In genomic region chr11:5291207-5291838, GRCh38 we compare ENCODE assay signal across 8 cellular contexts. TPM values are rescaled to one million over a fixed set of nuclear protein-coding genes. Genes with fewer than 3 reads are reported as not detected.
DNase-seq lines count a peak whose midpoint lies in the region; ATAC-seq, FAIRE-seq and TF ChIP-seq lines count a peak whose summit lies in the region.
"Had no signal": no experiment of that assay in that cellular context is flagged by ENCODE, and none has a peak within 500 bp of the region (broad histone marks: within the 10 kb centered on the region; RNA-seq: fewer than 3 reads in every experiment).

No MANE protein-coding gene starts in this region.

- dilution Hi-C loops in IMR-90 (cut with HindIII; ENCODE audit: low sequenced_read_pairs, unreplicated experiment), result no loop called here

- H3K79me1 ChIP-seq in IMR-90 (ENCODE audit: low read depth in 1 of 2, low read length in 2 of 2), result no peaks in the 10 kb centered on the region

- FAIRE-seq in astrocyte (lab: Jason Lieb, UNC), result no peak

- no peak overlapping the region for H3K56ac ChIP-seq in IMR-90 (ENCODE audit: extremely low read depth, insufficient read depth, low read length)

- H3K4me3 Mint-ChIP-seq in astrocyte (ENCODE audit: unreplicated experiment), result no peak overlapping the region

- peaks cover 2% of the 10 kb centered on the region for H3K9me3 Mint-ChIP-seq in astrocyte (ENCODE audit: unreplicated experiment)
- H3K9me3 Mint-ChIP-seq: activated naive CD4-positive, alpha-beta T cell treated with anti-CD3 and anti-CD28 coated beads, Interleukin-2, amount 50 U/mL, for 72 hours had no signal

- H2BK5ac ChIP-seq in IMR-90 (ENCODE audit: low read depth, low read length, poor library complexity, severe bottlenecking), result peak overlapping the region; percentile 99

- peaks cover 10% of the 10 kb centered on the region; the same call in 1 of the 2 replicates for H3K4me1 ChIP-seq in IMR-90 (ENCODE audit: control insufficient read depth, insufficient read depth, low read length)
- peaks cover 11% of the 10 kb centered on the region for H3K4me1 ChIP-seq in astrocyte (ENCODE audit: insufficient read depth, low read length)
- H3K4me1 ChIP-seq in esophagus muscularis mucosa, result no peaks in the 10 kb centered on the region

- ATAC-seq in GM18502 (IDR thresholded peaks at IDR 0.05; ENCODE audit: poor library complexity, unreplicated experiment), result peak; percentile 93
- peak; percentile 94 for ATAC-seq in GM21737 (IDR thresholded peaks at IDR 0.05; ENCODE audit: unreplicated experiment)
- peak; percentile 36; the same call in 1 of the 2 replicates for ATAC-seq in IMR-90 (ENCODE audit: low read depth)

- peak overlapping the region; percentile 69; the same call in 1 of the 3 replicates for H2BK15ac ChIP-seq in IMR-90 (ENCODE audit: low read depth, low read length)

- peak overlapping the region; percentile 76; the same call in 1 of the 2 replicates for H3K18ac ChIP-seq in IMR-90 (ENCODE audit: low read depth, low read length)

- H4K8ac ChIP-seq in IMR-90 (ENCODE audit: low read depth in 2 of 2, low read length in 2 of 2), result peak overlapping the region; percentile 30 to 94; a peak in 3 of 4 replicates

- no peaks in the 10 kb centered on the region for H4K20me1 ChIP-seq in IMR-90 (ENCODE audit: insufficient read depth, low read length)
- H4K20me1 ChIP-seq in astrocyte (ENCODE audit: insufficient read depth, low read length), result no peaks in the 10 kb centered on the region

- no CpG with 5 or more reads among the region's 1 CpG for WGBS in IMR-90 (ENCODE audit: extremely low coverage in 2 of 2, insufficient read length in 1 of 2), 2 experiments
- WGBS in esophagus muscularis mucosa, result 93% methylated on average over 1 of the region's 1 CpG

- no peak overlapping the region for H2AK9ac ChIP-seq in IMR-90 (replicated peaks; ENCODE audit: low read depth, low read length, poor library complexity)

- no peak for TF ChIP-seq EP300 in esophagus muscularis mucosa (IDR thresholded peaks at IDR 0.05)

- no peaks in the 10 kb centered on the region for H3K27me3 Mint-ChIP-seq in astrocyte (ENCODE audit: low read depth, unreplicated experiment)

- peak overlapping the region; percentile 47 for H3K4ac ChIP-seq in IMR-90 (ENCODE audit: low read depth, low read length)

- no peak overlapping the region for H3K27ac ChIP-seq in IMR-90 (ENCODE audit: insufficient read depth, low read length)
- H3K27ac ChIP-seq in astrocyte (ENCODE audit: low read depth, low read length), result no peak overlapping the region
- H3K27ac ChIP-seq in esophagus muscularis mucosa (replicated peaks in 1 of 4), result no peak overlapping the region

- TF ChIP-seq POLR2A in IMR-90 (IDR thresholded peaks at IDR 0.05; ENCODE audit: low read depth, low read length) (no peak), esophagus muscularis mucosa (IDR thresholded peaks at IDR 0.05; ENCODE audit: low read depth) (no peak)

- H3K23ac ChIP-seq in IMR-90 (ENCODE audit: low read depth, low read length), result no peak overlapping the region

- peak overlapping the region; percentile 86; the same call in 1 of the 2 replicates for H3K14ac ChIP-seq in IMR-90 (replicated peaks; ENCODE audit: low read depth, low read length)

- H3K9me3 ChIP-seq in IMR-90 (ENCODE audit: control insufficient read depth, insufficient read depth, low read length) (no peaks in the 10 kb centered on the region), astrocyte (ENCODE audit: insufficient read depth, low read depth, low read length) (no peaks in the 10 kb centered on the region), esophagus muscularis mucosa (no peaks in the 10 kb centered on the region)

- POLR2A ChIA-PET in IMR-90 (lab: Charles Lee; ENCODE audit: unreplicated experiment), result no interaction called here

- peak overlapping the region; percentile 97 for H2BK120ac ChIP-seq in IMR-90 (ENCODE audit: low read depth, low read length)

- H3K4me3 ChIP-seq in IMR-90 (ENCODE audit: insufficient read depth, low read depth, low read length), result no peak overlapping the region
- no peak overlapping the region for H3K4me3 ChIP-seq in astrocyte (ENCODE audit: insufficient read depth, low read depth, low read length)
- H3K4me3 ChIP-seq in retinal pigment epithelial cell (ENCODE audit: low read length), result no peak overlapping the region
- H3K4me3 ChIP-seq in esophagus muscularis mucosa, result no peak overlapping the region

- peak; percentile 74 for TF ChIP-seq RAD21 in IMR-90 (IDR thresholded peaks at IDR 0.05; ENCODE audit: low read length)

- no peaks in the 10 kb centered on the region for H3K36me3 Mint-ChIP-seq in astrocyte (ENCODE audit: low read depth, unreplicated experiment)
- H3K36me3 Mint-ChIP-seq: activated naive CD4-positive, alpha-beta T cell treated with anti-CD3 and anti-CD28 coated beads, Interleukin-2, amount 50 U/mL, for 72 hours had no signal

- in situ Hi-C loops in IMR-90 (cut with MboI; ENCODE audit: low sequenced_read_pairs), result no loop called here

- peak; percentile 63 for TF ChIP-seq CTCF in IMR-90 (conservative IDR thresholded peaks at IDR 0.05; ENCODE audit: low read depth, low read length)
- peak; percentile 60 for TF ChIP-seq CTCF in astrocyte (IDR thresholded peaks at IDR 0.05; ENCODE audit: insufficient read depth, low read depth, low read length)
- TF ChIP-seq CTCF in retinal pigment epithelial cell (conservative IDR thresholded peaks at IDR 0.05; ENCODE audit: low read depth, low read length), result peak; percentile 75
- TF ChIP-seq CTCF in esophagus muscularis mucosa (IDR thresholded peaks at IDR 0.05), result peak in 1 of 3 experiments; percentile 29

- no peak overlapping the region for H3K27ac Mint-ChIP-seq in astrocyte (ENCODE audit: unreplicated experiment)
- H3K27ac Mint-ChIP-seq: activated naive CD4-positive, alpha-beta T cell treated with anti-CD3 and anti-CD28 coated beads, Interleukin-2, amount 50 U/mL, for 72 hours had no signal

- H4K91ac ChIP-seq in IMR-90 (ENCODE audit: insufficient read depth, low read depth, low read length), result peak overlapping the region; percentile 92

- CTCF ChIA-PET in IMR-90 (lab: Yijun Ruan, JAX), result interaction anchor here (0.6 to 2.1 kb wide), 6 partner anchors 9 to 89 kb away, joined by 3 to 5 read pairs (median 3); no protein-coding TSS in a partner anchor

- H3K9ac ChIP-seq in IMR-90 (ENCODE audit: low read depth, low read length) (peak overlapping the region; percentile 28; the same call in 1 of the 2 replicates), astrocyte (ENCODE audit: low read length) (no peak overlapping the region)

- DNase-seq in IMR-90, result peak; percentile 68
- DNase-seq in astrocyte (ENCODE audit: low read depth), result no peak
- no peak for DNase-seq in retinal pigment epithelial cell (ENCODE audit: low read depth)
- no peak for DNase-seq in NCI-H2171 (lab: John Stamatoyannopoulos, UW)
- DNase-seq in esophagus muscularis mucosa (ENCODE audit: extremely low spot score), result no peak

- H2AFZ ChIP-seq in IMR-90 (replicated peaks; ENCODE audit: low read length, poor library complexity) (no peak overlapping the region), astrocyte (ENCODE audit: low read depth, low read length) (no peak overlapping the region)

- H2AK5ac ChIP-seq in IMR-90 (ENCODE audit: low read depth, low read length), result peak overlapping the region; percentile 86

- no peaks in the 10 kb centered on the region for H3K36me3 ChIP-seq in IMR-90 (ENCODE audit: control insufficient read depth, insufficient read depth, low read length)
- no peaks in the 10 kb centered on the region for H3K36me3 ChIP-seq in astrocyte (ENCODE audit: insufficient read depth, low read length)
- no peaks in the 10 kb centered on the region for H3K36me3 ChIP-seq in esophagus muscularis mucosa

- no peaks in the 10 kb centered on the region for H3K79me2 ChIP-seq in astrocyte (ENCODE audit: insufficient read depth, low read length)

- no peaks in the 10 kb centered on the region; the same call in 1 of the 2 replicates for H3K9me1 ChIP-seq in IMR-90 (ENCODE audit: insufficient read depth, low read length)

- H3K4me2 ChIP-seq in IMR-90 (ENCODE audit: low read depth, low read length) (no peak overlapping the region), astrocyte (ENCODE audit: low read length) (no peak overlapping the region)

- H3K27me3 ChIP-seq in IMR-90 (ENCODE audit: control insufficient read depth, insufficient read depth, low read length) (no peaks in the 10 kb centered on the region), astrocyte (ENCODE audit: insufficient read depth, low read length) (no peaks in the 10 kb centered on the region), esophagus muscularis mucosa (no peaks in the 10 kb centered on the region)

- peak overlapping the region; percentile 98 for H2BK20ac ChIP-seq in IMR-90 (ENCODE audit: low read depth, low read length)

- peak overlapping the region; percentile 42; the same call in 1 of the 2 replicates for H4K5ac ChIP-seq in IMR-90 (ENCODE audit: low read depth, low read length)

- no TSS peak for BruUV-seq in IMR-90 (replicated peaks; lab: Mats Ljungman, UMichigan)

- intact Hi-C loops in IMR-90 (cut with micrococcal nuclease) (loop anchor here (1.0 to 2.0 kb wide), 2 partner anchors 77 to 87 kb away; no protein-coding TSS in a partner anchor), esophagus muscularis mucosa (cut with DNase I) (no loop called here)

- peaks cover 12% of the 10 kb centered on the region for H3K4me1 Mint-ChIP-seq in astrocyte (ENCODE audit: low read depth, unreplicated experiment)

RNA-seq across cellular contexts. Expression of gene OR51B4, which starts 10.4 kb away (rescaled TPM):
- total RNA-seq in IMR-90 (2012; rRNA removed) (not detected in 2 replicates), astrocyte (not detected in 2 replicates), esophagus muscularis mucosa (not detected)
- 0.11 TPM in 1 of 2 replicates, not detected in the other for polyA plus RNA-seq in IMR-90 (2012; rRNA removed)
- polyA plus RNA-seq in IMR-90 (2012; cell fraction: cytosol; rRNA removed), result 0.16 TPM in 1 of 2 replicates, not detected in the other
- polyA plus RNA-seq in IMR-90 (2012; cell fraction: nucleus; rRNA removed; ENCODE audit: low replicate concordance), result 0.09 TPM in 1 of 2 replicates, not detected in the other
- total RNA-seq: activated naive CD4-positive, alpha-beta T cell treated with anti-CD3 and anti-CD28 coated beads, Interleukin-2, amount 50 U/mL, for 72 hours had no signal

RNA-seq across cellular contexts. Expression of gene HBE1, which starts 21.6 kb away (rescaled TPM):
- 1.4 and 3.2 TPM in 2 replicates for total RNA-seq in IMR-90 (2012; rRNA removed)
- polyA plus RNA-seq in IMR-90 (2012; rRNA removed), result 7.7 and 12.7 TPM in 2 replicates
- polyA plus RNA-seq in IMR-90 (2012; cell fraction: cytosol; rRNA removed), result 13.7 and 33.6 TPM in 2 replicates
- polyA plus RNA-seq in IMR-90 (2012; cell fraction: nucleus; rRNA removed; ENCODE audit: low replicate concordance), result 4.8 and 12.2 TPM in 2 replicates
- not detected in 2 replicates for total RNA-seq in astrocyte
- not detected for total RNA-seq in esophagus muscularis mucosa
- total RNA-seq: activated naive CD4-positive, alpha-beta T cell treated with anti-CD3 and anti-CD28 coated beads, Interleukin-2, amount 50 U/mL, for 72 hours had no signal

RNA-seq across cellular contexts. Expression of gene OR51B2, which starts 32.8 kb away (rescaled TPM):
- total RNA-seq in IMR-90 (2012; rRNA removed), result not detected in 2 replicates
- not detected in 2 replicates for polyA plus RNA-seq in IMR-90 (2012; rRNA removed)
- not detected in 2 replicates for polyA plus RNA-seq in IMR-90 (2012; cell fraction: cytosol; rRNA removed)
- not detected in 2 replicates for polyA plus RNA-seq in IMR-90 (2012; cell fraction: nucleus; rRNA removed; ENCODE audit: low replicate concordance)
- not detected in 2 replicates for total RNA-seq in astrocyte
- total RNA-seq in esophagus muscularis mucosa, result not detected
- total RNA-seq: activated naive CD4-positive, alpha-beta T cell treated with anti-CD3 and anti-CD28 coated beads, Interleukin-2, amount 50 U/mL, for 72 hours had no signal

RNA-seq across cellular contexts. Expression of gene HBG2, which starts 36.7 kb away (rescaled TPM):
- 0.54 TPM in 1 of 2 replicates, not detected in the other for total RNA-seq in IMR-90 (2012; rRNA removed)
- polyA plus RNA-seq in IMR-90 (2012; rRNA removed), result 1.7 TPM in 1 of 2 replicates, not detected in the other
- 0.55 and 1.3 TPM in 2 replicates for polyA plus RNA-seq in IMR-90 (2012; cell fraction: cytosol; rRNA removed)
- not detected in 2 replicates for polyA plus RNA-seq in IMR-90 (2012; cell fraction: nucleus; rRNA removed; ENCODE audit: low replicate concordance)
- not detected in 2 replicates for total RNA-seq in astrocyte
- not detected for total RNA-seq in esophagus muscularis mucosa

RNA-seq across cellular contexts. Expression of gene HBG1, which starts 41.7 kb away (rescaled TPM):
- total RNA-seq in IMR-90 (2012; rRNA removed) (not detected in 2 replicates), astrocyte (not detected in 2 replicates), esophagus muscularis mucosa (not detected)
- polyA plus RNA-seq in IMR-90 (2012; rRNA removed), result not detected in 2 replicates
- polyA plus RNA-seq in IMR-90 (2012; cell fraction: cytosol; rRNA removed), result not detected in 2 replicates
- not detected in 2 replicates for polyA plus RNA-seq in IMR-90 (2012; cell fraction: nucleus; rRNA removed; ENCODE audit: low replicate concordance)
- total RNA-seq: activated naive CD4-positive, alpha-beta T cell treated with anti-CD3 and anti-CD28 coated beads, Interleukin-2, amount 50 U/mL, for 72 hours had no signal

Comparison
In these comparisons a context has a peak if more than half of its experiments do, and no peak if none do; other contexts are left out.
1. ATAC-seq: peak in every context shown above with its lines; median percentile 94 in GM21737; 93 in GM18502; 36 in IMR-90.